In the genomic region with DNA sequence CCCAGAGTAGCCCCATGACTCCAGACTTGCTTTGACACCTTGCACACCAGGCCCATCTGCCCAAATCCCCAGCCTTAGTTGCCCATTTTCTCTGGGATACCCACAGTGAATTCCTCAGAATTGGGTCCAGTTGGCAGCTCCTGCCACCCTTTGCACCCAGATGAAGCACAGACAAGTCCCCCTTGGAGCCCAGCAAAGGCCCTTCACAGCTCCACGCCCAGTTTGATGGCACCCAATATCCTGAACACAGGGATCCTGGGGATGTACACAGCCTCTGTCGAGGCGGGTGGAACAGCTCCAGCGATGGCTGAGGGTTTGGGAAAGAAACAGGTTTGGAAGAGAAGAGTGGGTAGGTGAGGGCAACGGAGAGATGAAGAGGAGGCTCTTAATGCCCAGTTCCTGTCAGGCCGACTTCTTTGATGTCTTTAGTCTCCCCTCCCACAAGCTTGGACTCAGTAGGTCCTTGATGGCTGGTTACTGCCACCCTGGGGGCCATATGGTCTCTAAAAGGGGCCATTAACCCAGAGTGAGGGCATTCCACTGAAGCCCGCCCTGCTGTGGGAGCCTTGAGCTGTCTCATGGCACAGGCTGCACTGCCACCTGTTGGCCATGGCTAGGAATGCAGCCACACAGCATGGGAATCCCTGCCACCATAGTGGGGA, we compare ENCODE assay signal across 1 cellular context.
TF ChIP-seq lines count a peak whose summit lies in the region.

No MANE protein-coding gene starts in this region.

TF ChIP-seq in K562, 482 proteins besides CTCF, POLR2A, EP300 and RAD21 (continued from another document):
- TF ChIP-seq, protein P1, sequence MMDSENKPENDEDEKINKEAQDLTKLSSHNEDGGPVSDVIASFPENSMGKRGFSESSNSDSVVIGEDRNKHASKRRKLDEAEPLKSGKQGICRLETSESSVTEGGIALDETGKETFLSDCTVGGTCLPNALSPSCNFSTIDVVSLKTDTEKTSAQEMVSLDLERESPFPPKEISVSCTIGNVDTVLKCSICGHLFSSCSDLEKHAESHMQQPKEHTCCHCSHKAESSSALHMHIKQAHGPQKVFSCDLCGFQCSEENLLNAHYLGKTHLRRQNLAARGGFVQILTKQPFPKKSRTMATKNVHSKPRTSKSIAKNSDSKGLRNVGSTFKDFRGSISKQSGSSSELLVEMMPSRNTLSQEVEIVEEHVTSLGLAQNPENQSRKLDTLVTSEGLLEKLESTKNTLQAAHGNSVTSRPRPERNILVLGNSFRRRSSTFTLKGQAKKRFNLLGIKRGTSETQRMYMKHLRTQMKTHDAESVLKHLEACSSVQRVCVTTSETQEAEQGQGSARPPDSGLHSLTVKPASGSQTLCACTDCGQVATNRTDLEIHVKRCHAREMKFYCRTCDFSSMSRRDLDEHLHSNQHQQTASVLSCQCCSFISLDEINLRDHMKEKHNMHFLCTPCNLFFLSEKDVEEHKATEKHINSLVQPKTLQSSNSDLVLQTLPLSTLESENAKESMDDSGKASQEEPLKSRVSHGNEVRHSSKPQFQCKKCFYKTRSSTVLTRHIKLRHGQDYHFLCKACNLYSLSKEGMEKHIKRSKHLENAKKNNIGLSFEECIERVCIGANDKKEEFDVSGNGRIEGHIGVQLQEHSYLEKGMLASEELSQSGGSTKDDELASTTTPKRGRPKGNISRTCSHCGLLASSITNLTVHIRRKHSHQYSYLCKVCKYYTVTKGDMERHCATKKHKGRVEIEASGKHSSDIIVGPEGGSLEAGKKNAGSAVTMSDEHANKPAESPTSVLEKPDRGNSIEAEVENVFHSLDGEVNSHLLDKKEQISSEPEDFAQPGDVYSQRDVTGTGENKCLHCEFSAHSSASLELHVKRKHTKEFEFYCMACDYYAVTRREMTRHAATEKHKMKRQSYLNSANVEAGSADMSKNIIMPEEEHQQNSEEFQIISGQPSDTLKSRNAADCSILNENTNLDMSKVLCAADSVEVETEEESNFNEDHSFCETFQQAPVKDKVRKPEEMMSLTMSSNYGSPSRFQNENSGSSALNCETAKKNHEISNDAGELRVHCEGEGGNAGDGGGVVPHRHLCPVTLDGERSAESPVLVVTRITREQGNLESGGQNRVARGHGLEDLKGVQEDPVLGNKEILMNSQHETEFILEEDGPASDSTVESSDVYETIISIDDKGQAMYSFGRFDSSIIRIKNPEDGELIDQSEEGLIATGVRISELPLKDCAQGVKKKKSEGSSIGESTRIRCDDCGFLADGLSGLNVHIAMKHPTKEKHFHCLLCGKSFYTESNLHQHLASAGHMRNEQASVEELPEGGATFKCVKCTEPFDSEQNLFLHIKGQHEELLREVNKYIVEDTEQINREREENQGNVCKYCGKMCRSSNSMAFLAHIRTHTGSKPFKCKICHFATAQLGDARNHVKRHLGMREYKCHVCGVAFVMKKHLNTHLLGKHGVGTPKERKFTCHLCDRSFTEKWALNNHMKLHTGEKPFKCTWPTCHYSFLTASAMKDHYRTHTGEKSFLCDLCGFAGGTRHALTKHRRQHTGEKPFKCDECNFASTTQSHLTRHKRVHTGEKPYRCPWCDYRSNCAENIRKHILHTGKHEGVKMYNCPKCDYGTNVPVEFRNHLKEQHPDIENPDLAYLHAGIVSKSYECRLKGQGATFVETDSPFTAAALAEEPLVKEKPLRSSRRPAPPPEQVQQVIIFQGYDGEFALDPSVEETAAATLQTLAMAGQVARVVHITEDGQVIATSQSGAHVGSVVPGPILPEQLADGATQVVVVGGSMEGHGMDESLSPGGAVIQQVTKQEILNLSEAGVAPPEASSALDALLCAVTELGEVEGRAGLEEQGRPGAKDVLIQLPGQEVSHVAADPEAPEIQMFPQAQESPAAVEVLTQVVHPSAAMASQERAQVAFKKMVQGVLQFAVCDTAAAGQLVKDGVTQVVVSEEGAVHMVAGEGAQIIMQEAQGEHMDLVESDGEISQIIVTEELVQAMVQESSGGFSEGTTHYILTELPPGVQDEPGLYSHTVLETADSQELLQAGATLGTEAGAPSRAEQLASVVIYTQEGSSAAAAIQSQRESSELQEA (IDR thresholded peaks at IDR 0.05; ENCODE audit: low read depth), result no peak
TF ChIP-seq in K562: peak in this region for 30.
